ENCODE assay signal across 17 cellular contexts in the genomic region with DNA sequence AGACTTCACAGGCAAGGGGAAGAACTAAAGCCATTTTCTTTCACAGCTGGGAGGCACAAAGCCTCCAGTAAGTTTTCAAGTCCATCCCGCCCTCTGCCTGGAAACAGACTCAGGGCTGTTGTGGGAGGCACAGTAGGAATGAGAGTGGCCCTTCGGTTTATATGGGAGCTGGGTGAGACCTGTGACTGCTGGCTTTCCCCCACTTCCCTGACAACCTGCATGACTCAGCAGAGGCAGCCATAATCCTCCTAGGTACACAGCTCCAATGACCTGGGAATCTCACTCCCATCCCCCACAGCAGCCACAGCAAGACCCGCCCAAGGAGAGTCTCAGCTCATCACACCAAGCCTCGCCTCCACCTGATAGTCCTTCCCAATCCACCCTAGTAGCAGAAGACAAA. TPM values are rescaled to one million over a fixed set of nuclear protein-coding genes. Genes with fewer than 3 reads are reported as not detected.
DNase-seq lines count a peak whose midpoint lies in the region; ATAC-seq and FAIRE-seq lines count a peak whose summit lies in the region.
"Had no signal": no experiment of that assay in that cellular context is flagged by ENCODE, and none has a peak within 500 bp of the region (broad histone marks: within the 10 kb centered on the region; RNA-seq: fewer than 3 reads in every experiment).

No MANE protein-coding gene starts in this region.

- no peak for DNase-seq in T-helper 1 cell
- DNase-seq in COLO668 (lab: John Stamatoyannopoulos, UW; ENCODE audit: unreplicated experiment) = peak; percentile 20
- DNase-seq in activated CD4-positive, alpha-beta memory T cell treated with anti-CD3 and anti-CD28 coated beads, Interleukin-2, amount 10 ng/mL, durations not matched to agents 7 days and 5 days = no peak
- peak; percentile 49 for DNase-seq in mesendoderm
- DNase-seq in urothelium cell line (ENCODE audit: low spot score) = no peak
- no peak for DNase-seq in NCI-H2081 (lab: John Stamatoyannopoulos, UW)
- DNase-seq: dermis blood vessel endothelial cell; stimulated activated CD4-positive, alpha-beta T cell treated with anti-CD3 and anti-CD28 coated beads, Interleukin-2, amount 100 ng/mL, for 24 hours; stimulated activated CD8-positive, alpha-beta memory T cell treated with anti-CD3 and anti-CD28 coated beads, Interleukin-4, amount 100 ng/mL, for 48 hours; upper lobe of right lung had no signal

- H3K18ac ChIP-seq in mesendoderm (ENCODE audit: low read length) = no peak overlapping the region

- no peak overlapping the region for H3K27ac ChIP-seq in mesendoderm (ENCODE audit: low read depth, low read length)
- H3K27ac ChIP-seq: ascending aorta, upper lobe of right lung had no signal

- H3K4me1 Mint-ChIP-seq in T-helper 1 cell treated with Interleukin-12 subunit alpha and Interleukin-12 subunit beta and Interleukin-4 antibody, amounts not matched to agents 30 μg/mL and 1 μg/mL, for 36 hours (ENCODE audit: low read depth) = peaks cover 29% of the 10 kb centered on the region
- H3K4me1 Mint-ChIP-seq in activated CD4-positive, alpha-beta memory T cell treated with anti-CD3 and anti-CD28 coated beads, Interleukin-2, amount 10 ng/mL, durations not matched to agents 7 days and 5 days = peaks cover 26% of the 10 kb centered on the region

- no peak overlapping the region for H4K5ac ChIP-seq in mesendoderm (ENCODE audit: low read length)

- H3K23ac ChIP-seq in mesendoderm (ENCODE audit: low read length) = no peak overlapping the region

- H2BK120ac ChIP-seq in mesendoderm (ENCODE audit: low read depth, low read length) = no peak overlapping the region

- H3K4me3 ChIP-seq in mesendoderm (ENCODE audit: low read length) = no peak overlapping the region
- H3K4me3 ChIP-seq: ascending aorta, upper lobe of right lung had no signal

- H3K36me3 Mint-ChIP-seq in T-helper 1 cell treated with Interleukin-12 subunit alpha and Interleukin-12 subunit beta and Interleukin-4 antibody, amounts not matched to agents 30 μg/mL and 1 μg/mL, for 36 hours (ENCODE audit: low read depth) = peaks cover 12% of the 10 kb centered on the region
- H3K36me3 Mint-ChIP-seq in activated CD4-positive, alpha-beta memory T cell treated with anti-CD3 and anti-CD28 coated beads, Interleukin-2, amount 10 ng/mL, durations not matched to agents 7 days and 5 days (ENCODE audit: low read depth) = peaks cover 27% of the 10 kb centered on the region

- H2AK5ac ChIP-seq in mesendoderm (ENCODE audit: low read length) = no peak overlapping the region

- ATAC-seq in HG03439 (IDR thresholded peaks at IDR 0.05; ENCODE audit: unreplicated experiment) = no peak
- ATAC-seq: upper lobe of right lung had no signal

- H3K27me3 ChIP-seq in mesendoderm (ENCODE audit: insufficient read depth, low read length, poor library complexity) = no peaks in the 10 kb centered on the region
- H3K27me3 ChIP-seq: ascending aorta, upper lobe of right lung had no signal

- POLR2A ChIA-PET in activated CD4-positive, alpha-beta memory T cell treated with anti-CD3 and anti-CD28 coated beads, Interleukin-2, amount 10 ng/mL, durations not matched to agents 7 days and 5 days (lab: Charles Lee) = interaction anchor here (1.1 to 1.5 kb wide), 4 partner anchors 9 to 200 kb away, joined by 3 to 10 read pairs (median 4); no protein-coding TSS in a partner anchor

- no peak for FAIRE-seq in urothelium cell line (lab: Jason Lieb, UNC)

- no peaks in the 10 kb centered on the region for H3K36me3 ChIP-seq in mesendoderm (ENCODE audit: control insufficient read depth, insufficient read depth, low read length)
- H3K36me3 ChIP-seq: ascending aorta, upper lobe of right lung had no signal

- H3K4me3 Mint-ChIP-seq in T-helper 1 cell treated with Interleukin-12 subunit alpha and Interleukin-12 subunit beta and Interleukin-4 antibody, amounts not matched to agents 30 μg/mL and 1 μg/mL, for 36 hours = peak overlapping the region; percentile 4
- no peak overlapping the region for H3K4me3 Mint-ChIP-seq in activated CD4-positive, alpha-beta memory T cell treated with anti-CD3 and anti-CD28 coated beads, Interleukin-2, amount 10 ng/mL, durations not matched to agents 7 days and 5 days

- WGBS in mesendoderm (ENCODE audit: extremely low coverage, insufficient coverage, low lambda C conversion rate) = no CpG with 5 or more reads among the region's 4 CpGs

- H3K27ac Mint-ChIP-seq in T-helper 1 cell treated with Interleukin-12 subunit alpha and Interleukin-12 subunit beta and Interleukin-4 antibody, amounts not matched to agents 30 μg/mL and 1 μg/mL, for 36 hours = peak overlapping the region; percentile 16
- H3K27ac Mint-ChIP-seq in activated CD4-positive, alpha-beta memory T cell treated with anti-CD3 and anti-CD28 coated beads, Interleukin-2, amount 10 ng/mL, durations not matched to agents 7 days and 5 days = peak overlapping the region; percentile 70

- H3K79me2 ChIP-seq in mesendoderm (ENCODE audit: control insufficient read depth, insufficient read depth, low read length) = no peaks in the 10 kb centered on the region

- no peak overlapping the region for H3K9ac ChIP-seq in mesendoderm (ENCODE audit: low read length)

- CTCF ChIA-PET in activated CD4-positive, alpha-beta memory T cell treated with anti-CD3 and anti-CD28 coated beads, Interleukin-2, amount 10 ng/mL, durations not matched to agents 7 days and 5 days (lab: Charles Lee) = no interaction called here

- no peaks in the 10 kb centered on the region for H3K4me1 ChIP-seq in mesendoderm (ENCODE audit: control insufficient read depth, low read depth, low read length)
- H3K4me1 ChIP-seq: ascending aorta, upper lobe of right lung had no signal

- no peak overlapping the region for H3K4ac ChIP-seq in mesendoderm (ENCODE audit: low read depth, low read length)

- H3K27me3 Mint-ChIP-seq in T-helper 1 cell treated with Interleukin-12 subunit alpha and Interleukin-12 subunit beta and Interleukin-4 antibody, amounts not matched to agents 30 μg/mL and 1 μg/mL, for 36 hours (ENCODE audit: low read depth) = peaks cover 37% of the 10 kb centered on the region
- H3K27me3 Mint-ChIP-seq in activated CD4-positive, alpha-beta memory T cell treated with anti-CD3 and anti-CD28 coated beads, Interleukin-2, amount 10 ng/mL, durations not matched to agents 7 days and 5 days = peaks cover 35% of the 10 kb centered on the region

- no peak overlapping the region for H4K8ac ChIP-seq in mesendoderm (ENCODE audit: low read depth, low read length)

- H3K9me3 Mint-ChIP-seq in T-helper 1 cell treated with Interleukin-12 subunit alpha and Interleukin-12 subunit beta and Interleukin-4 antibody, amounts not matched to agents 30 μg/mL and 1 μg/mL, for 36 hours = peaks cover 37% of the 10 kb centered on the region
- H3K9me3 Mint-ChIP-seq in activated CD4-positive, alpha-beta memory T cell treated with anti-CD3 and anti-CD28 coated beads, Interleukin-2, amount 10 ng/mL, durations not matched to agents 7 days and 5 days = peaks cover 24% of the 10 kb centered on the region

- peak overlapping the region; percentile 10 for H3K56ac ChIP-seq in mesendoderm (ENCODE audit: low read length)

- no peaks in the 10 kb centered on the region for H3K79me1 ChIP-seq in mesendoderm (ENCODE audit: low read length)

- H2BK5ac ChIP-seq in mesendoderm (ENCODE audit: low read length) = no peak overlapping the region

- H3K4me2 ChIP-seq in mesendoderm (ENCODE audit: low read length) = no peak overlapping the region

- H2BK15ac ChIP-seq in mesendoderm (replicated peaks; ENCODE audit: low read depth) = no peak overlapping the region

RNA-seq across cellular contexts. Expression of gene TMEM45B, which starts 12.1 kb away (rescaled TPM):
- total RNA-seq in activated CD4-positive, alpha-beta memory T cell treated with anti-CD3 and anti-CD28 coated beads, Interleukin-2, amount 10 ng/mL, durations not matched to agents 7 days and 5 days = 1 to 10 TPM; 3.1 to 3.3 TPM
- polyA plus RNA-seq in mesendoderm (2013, experiment 1 of 2) = 0.04 TPM
- 0.10 TPM for polyA plus RNA-seq in mesendoderm (2013, experiment 2 of 2)
- total RNA-seq: A673, ascending aorta, H4, SK-MEL-5 had no signal
- polyA plus RNA-seq: neural cell had no signal

Comparison
In these comparisons a context has a peak if more than half of its experiments do, and no peak if none do; other contexts are left out.
1. DNase-seq: peak in COLO668 (single experiment) and mesendoderm (single experiment); none in T-helper 1 cell (0 of 5), activated CD4-positive, alpha-beta memory T cell treated with anti-CD3 and anti-CD28 coated beads, Interleukin-2, amount 10 ng/mL, durations not matched to agents 7 days and 5 days (single experiment), urothelium cell line (single experiment) and NCI-H2081 (0 of 2).